18 cellular contexts compared by ENCODE assay signal in genomic region chr13:68185767-68186166, GRCh38.
DNase-seq lines count a peak whose midpoint lies in the region; ATAC-seq and TF ChIP-seq lines count a peak whose summit lies in the region.
"Had no signal": no experiment of that assay in that cellular context is flagged by ENCODE, and none has a peak within 500 bp of the region (broad histone marks: within the 10 kb centered on the region; RNA-seq: fewer than 3 reads in every experiment).

No MANE protein-coding gene starts in this region.

- no peaks in the 10 kb centered on the region for H3K27me3 ChIP-seq in KMS-11 (ENCODE audit: insufficient read depth, low read depth)
- H3K27me3 ChIP-seq in neuron (ENCODE audit: insufficient read depth, low read length) = no peaks in the 10 kb centered on the region
- H3K27me3 ChIP-seq: testis had no signal

- H2AFZ ChIP-seq in KMS-11 (ENCODE audit: low read depth) (peak overlapping the region; percentile 75), neuron (ENCODE audit: low read depth, low read length) (peak overlapping the region; percentile 67)

- H3K9ac ChIP-seq in KMS-11 = peak overlapping the region; percentile 53; the same call in 1 of the 2 replicates

- no peaks in the 10 kb centered on the region for H3K4me1 ChIP-seq in KMS-11 (ENCODE audit: low read depth, poor library complexity, severe bottlenecking)
- H3K4me1 ChIP-seq in neuron (ENCODE audit: insufficient read depth, low read length) = no peaks in the 10 kb centered on the region
- H3K4me1 ChIP-seq: Caco-2, prostate gland, testis had no signal

- H3K4me3 ChIP-seq in KMS-11 (IDR thresholded peaks at IDR 0.05; ENCODE audit: insufficient read depth, low read depth, low read length) (no peak overlapping the region), neuron (ENCODE audit: low read length) (no peak overlapping the region)
- H3K4me3 ChIP-seq: prostate gland, testis had no signal

- no peaks in the 10 kb centered on the region for H4K20me1 ChIP-seq in KMS-11 (ENCODE audit: insufficient read depth)

- H3K79me2 ChIP-seq in KMS-11 (ENCODE audit: insufficient read depth, low read depth) = no peaks in the 10 kb centered on the region

- ATAC-seq in GM19452 (IDR thresholded peaks at IDR 0.05; ENCODE audit: unreplicated experiment) (peak; percentile 69), GM19328 (IDR thresholded peaks at IDR 0.05; ENCODE audit: unreplicated experiment) (no peak)
- ATAC-seq: activated CD4-positive, CD25-positive, alpha-beta regulatory T cell treated with anti-CD3 and anti-CD28 coated beads, Interleukin-2, amount 50 U/mL, for 24 hours; activated T-helper 17 cell treated with anti-CD3 and anti-CD28 coated beads, Interleukin-2, amount 50 U/mL, for 72 hours had no signal

- DNase-seq in brain pericyte (ENCODE audit: low read depth, low spot score) (peak; percentile 18), dermis blood vessel endothelial cell (no peak), GM03348 (ENCODE audit: low spot score) (no peak)
- DNase-seq: Caco-2, cerebellar nuclear complex, H7, NCI-H2029, NCI-H510A, Right ventricle myocardium superior, small intestine, testis had no signal

- H3K36me3 ChIP-seq in KMS-11 (ENCODE audit: insufficient read depth) (no peaks in the 10 kb centered on the region), neuron (ENCODE audit: insufficient read depth, low read length) (no peaks in the 10 kb centered on the region)
- H3K36me3 ChIP-seq: prostate gland had no signal

- peak overlapping the region; percentile 29; the same call in 1 of the 2 replicates for H3K27ac ChIP-seq in KMS-11
- H3K27ac ChIP-seq: prostate gland, testis had no signal

- H3K9me3 ChIP-seq in neuron (ENCODE audit: low read length) = no peaks in the 10 kb centered on the region
- H3K9me3 ChIP-seq: Caco-2, prostate gland, testis had no signal

- H3K4me2 ChIP-seq in KMS-11 = peak overlapping the region; percentile 61

- no peak for TF ChIP-seq CTCF in KMS-11 (conservative IDR thresholded peaks at IDR 0.05; ENCODE audit: low read depth, low read length)
